ENCODE assay signal across 16 cellular contexts in genomic region chr13:44739539-44739938, GRCh38.
"Had no signal": no experiment of that assay in that cellular context is flagged by ENCODE, and none has a peak within 500 bp of the region (broad histone marks: within the 10 kb centered on the region; RNA-seq: fewer than 3 reads in every experiment).

No MANE protein-coding gene starts in this region.

- H3K4me3 Mint-ChIP-seq: activated CD4-positive, alpha-beta T cell treated with anti-CD3 and anti-CD28 coated beads, Interleukin-2, amount 10 ng/mL, durations not matched to agents 7 days and 5 days; activated T-cell treated with anti-CD3 and anti-CD28 coated beads, Interleukin-2, amount 50 U/mL, for 4 hours; central memory CD8-positive, alpha-beta T cell; stimulated activated naive CD8-positive, alpha-beta T cell treated with anti-CD3 and anti-CD28 coated beads, Interleukin-15, amount 100 ng/mL, for 72 hours; T-cell had no signal

- H3K4me1 Mint-ChIP-seq: activated CD4-positive, alpha-beta T cell treated with anti-CD3 and anti-CD28 coated beads, Interleukin-2, amount 10 ng/mL, durations not matched to agents 7 days and 5 days; central memory CD8-positive, alpha-beta T cell; stimulated activated naive CD8-positive, alpha-beta T cell treated with anti-CD3 and anti-CD28 coated beads, Interleukin-15, amount 100 ng/mL, for 72 hours; T-cell had no signal

- H2AFZ ChIP-seq: hepatocyte had no signal

- H3K27ac ChIP-seq: ascending aorta, coronary artery, hepatocyte, thoracic aorta had no signal

- H3K27me3 Mint-ChIP-seq: activated CD4-positive, alpha-beta T cell treated with anti-CD3 and anti-CD28 coated beads, Interleukin-2, amount 10 ng/mL, durations not matched to agents 7 days and 5 days had no signal

- H3K9me3 Mint-ChIP-seq: central memory CD8-positive, alpha-beta T cell had no signal

- H3K27ac Mint-ChIP-seq: activated CD4-positive, alpha-beta T cell treated with anti-CD3 and anti-CD28 coated beads, Interleukin-2, amount 10 ng/mL, durations not matched to agents 7 days and 5 days; progenitor cell of endocrine pancreas; stimulated activated naive CD8-positive, alpha-beta T cell treated with anti-CD3 and anti-CD28 coated beads, Interleukin-15, amount 100 ng/mL, for 72 hours; T-cell had no signal

- H3K4me2 ChIP-seq: hepatocyte had no signal

- H3K9me3 ChIP-seq: ascending aorta, thoracic aorta had no signal

- H3K36me3 Mint-ChIP-seq: T-cell had no signal

- DNase-seq: activated CD4-positive, alpha-beta T cell treated with anti-CD3 and anti-CD28 coated beads, Interleukin-2, amount 10 ng/mL, durations not matched to agents 7 days and 5 days; activated CD8-positive, alpha-beta memory T cell treated with anti-CD3 and anti-CD28 coated beads, Interleukin-2, amount 50 U/mL, for 4 hours; activated effector memory CD4-positive, alpha-beta T cell treated with Interleukin-2 at 50 U/mL for 16 hours; activated naive CD4-positive, alpha-beta T cell treated with anti-CD3 and anti-CD28 coated beads, Interleukin-2, amount 50 U/mL, for 16 hours; activated T-cell treated with anti-CD3 and anti-CD28 coated beads, Interleukin-2, amount 50 U/mL, for 4 hours; islet precursor cell; left colon; stimulated activated CD4-positive, alpha-beta T cell treated with anti-CD3 and anti-CD28 coated beads, Interleukin-4, amount 100 ng/mL, for 1 hour; stimulated activated naive CD8-positive, alpha-beta T cell treated with anti-CD3 and anti-CD28 coated beads, Interleukin-15, amount 100 ng/mL, for 72 hours; T-cell had no signal

- H3K27me3 ChIP-seq: ascending aorta, hepatocyte had no signal

- H3K79me2 ChIP-seq: hepatocyte had no signal
